Comparison of ENCODE assay signal across 8 cellular contexts in the genomic region with DNA sequence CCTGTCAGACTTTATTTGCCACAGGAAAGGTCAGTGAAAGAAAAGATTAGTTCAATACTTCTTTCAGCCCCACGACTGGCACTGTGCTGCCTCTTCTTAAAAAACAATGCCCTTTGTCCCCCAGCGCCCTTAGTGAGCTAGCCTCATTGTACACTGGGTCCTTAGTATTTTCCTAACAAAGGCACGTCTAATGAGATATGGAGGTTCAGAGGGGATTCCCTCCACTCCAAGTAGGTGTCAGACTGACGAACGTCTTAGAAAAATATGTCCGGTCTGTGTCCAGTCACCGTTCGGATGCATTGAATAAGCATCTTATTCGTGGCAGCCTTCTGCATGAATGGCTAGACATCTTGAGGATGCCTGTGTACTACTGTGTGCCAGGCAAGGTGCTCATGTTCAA. TPM values are rescaled to one million over a fixed set of nuclear protein-coding genes. Genes with fewer than 3 reads are reported as not detected.
A peak's percentile ranks its signal among the peaks of the same experiment; 100 is the strongest.
DNase-seq lines count a peak whose midpoint lies in the region; ATAC-seq, FAIRE-seq and TF ChIP-seq lines count a peak whose summit lies in the region.

No MANE protein-coding gene starts in this region.

- TF ChIP-seq POLR2A in testis (IDR thresholded peaks at IDR 0.05), result no peak

- peak overlapping the region; percentile 93 for H3K4me3 ChIP-seq in AG10803 (ENCODE audit: low read length)
- peak overlapping the region; percentile 78 for H3K4me3 ChIP-seq in Jurkat, Clone E6-1 (ENCODE audit: low read length)
- H3K4me3 ChIP-seq in bronchial epithelial cell (ENCODE audit: low read depth, low read length), result peak overlapping the region; percentile 51
- H3K4me3 ChIP-seq in mucosa of rectum (ENCODE audit: low read length in 2 of 2), result peak overlapping the region; percentile 88 to 90
- peak overlapping the region in 1 of 2 donors; percentile 90 for H3K4me3 ChIP-seq in testis

- intact Hi-C loops in testis (cut with DNase I; ENCODE audit: low total_unique reads), result no loop called here

- H3K27me3 ChIP-seq in bronchial epithelial cell (ENCODE audit: control insufficient read depth, insufficient read depth, low read length) (no peaks in the 10 kb centered on the region), mucosa of rectum (ENCODE audit: control insufficient read depth in 2 of 2, insufficient read depth in 2 of 2, low read length in 2 of 2) (no peaks in the 10 kb centered on the region), testis (no peaks in the 10 kb centered on the region)

- H3K9ac ChIP-seq in mucosa of rectum (ENCODE audit: low read depth in 1 of 2, low read length in 2 of 2), result no peak overlapping the region

- 31 to 43% methylated on average over 9 of the region's 9 CpGs for WGBS in testis, 2 donors

- H3K27ac ChIP-seq in mucosa of rectum (ENCODE audit: low read depth in 2 of 2, low read length in 2 of 2) (no peak overlapping the region), testis (no peak overlapping the region)

- TF ChIP-seq CTCF in AG10803 (conservative IDR thresholded peaks at IDR 0.05; ENCODE audit: low read length), result no peak
- TF ChIP-seq CTCF in bronchial epithelial cell (IDR thresholded peaks at IDR 0.05; ENCODE audit: insufficient read depth, low read length, severe bottlenecking), result no peak
- no peak for TF ChIP-seq CTCF in testis (IDR thresholded peaks at IDR 0.05)

- no peaks in the 10 kb centered on the region for H3K9me3 ChIP-seq in mucosa of rectum (ENCODE audit: control insufficient read depth in 2 of 2, low read length in 2 of 2)
- no peaks in the 10 kb centered on the region for H3K9me3 ChIP-seq in testis

- no peak for ATAC-seq in HG03135 (IDR thresholded peaks at IDR 0.05; ENCODE audit: unreplicated experiment)

- peaks cover 10 to 13% of the 10 kb centered on the region in 2 donors for H3K4me1 ChIP-seq in mucosa of rectum (ENCODE audit: control insufficient read depth in 2 of 2, insufficient read depth in 2 of 2, low read length in 2 of 2)
- H3K4me1 ChIP-seq in testis, result peaks cover 9% of the 10 kb centered on the region

- no peak for DNase-seq in AG10803 (ENCODE audit: low read depth)
- no peak for DNase-seq in Jurkat, Clone E6-1 (ENCODE audit: low read depth, low spot score)
- DNase-seq in bronchial epithelial cell (ENCODE audit: low read depth), result peak; percentile 17
- DNase-seq in testis, result no peak
- DNase-seq in 8988T, result no peak
- DNase-seq in NCI-H2227 (lab: John Stamatoyannopoulos, UW; ENCODE audit: unreplicated experiment), result no peak

- no peak for FAIRE-seq in bronchial epithelial cell (lab: Jason Lieb, UNC)

- H3K36me3 ChIP-seq in bronchial epithelial cell (ENCODE audit: control insufficient read depth, insufficient read depth, low read length) (no peaks in the 10 kb centered on the region), mucosa of rectum (ENCODE audit: control insufficient read depth in 2 of 2, insufficient read depth in 2 of 2, low read length in 2 of 2) (no peaks in the 10 kb centered on the region), testis (ENCODE audit: low read depth, missing control alignments) (no peaks in the 10 kb centered on the region)

RNA-seq across cellular contexts. Expression of gene FECH, which starts 1.1 kb away (rescaled TPM):
- 59.7 TPM for polyA plus RNA-seq in Jurkat, Clone E6-1 (2012; ENCODE audit: insufficient read depth, insufficient read length)
- total RNA-seq in bronchial epithelial cell (19.2 and 30.2 TPM in 2 replicates), testis (10 to 100 TPM; 27.4 to 37.0 TPM)
- polyA plus RNA-seq in testis (ENCODE audit: insufficient read depth, low read depth, low replicate concordance), result 19.6 TPM

RNA-seq across cellular contexts. Expression of gene NARS1, which starts 36.2 kb away (rescaled TPM):
- polyA plus RNA-seq in Jurkat, Clone E6-1 (2012; ENCODE audit: insufficient read depth, insufficient read length), result 169 TPM
- total RNA-seq in bronchial epithelial cell (388 and 396 TPM in 2 replicates), testis (10 to 100 TPM; 86.3 to 86.9 TPM)
- polyA plus RNA-seq in testis (ENCODE audit: insufficient read depth, low read depth, low replicate concordance), result 57.9 TPM
